ENCODE assay signal across 20 cellular contexts in genomic region chr10:13317474-13317873, GRCh38.
"Had no signal": no experiment of that assay in that cellular context is flagged by ENCODE, and none has a peak within 500 bp of the region (broad histone marks: within the 10 kb centered on the region; RNA-seq: fewer than 3 reads in every experiment).

No MANE protein-coding gene starts in this region.

- H3K36me3 ChIP-seq: uterus had no signal

- ATAC-seq: effector memory CD8-positive, alpha-beta T cell; stimulated activated naive B cell treated with anti-CD40 and anti-IgM and Interleukin-4, amounts not matched to agents 10 μg/mL and 1 μg/mL and 100 μg/mL, for 72 hours had no signal

- H3K4me3 ChIP-seq: hepatocyte, lower lobe of right lung, thyroid gland, uterus had no signal

- H3K4me1 Mint-ChIP-seq: stimulated activated naive B cell treated with anti-CD40 and anti-IgM and Interleukin-4, amounts not matched to agents 10 μg/mL and 1 μg/mL and 100 μg/mL, for 72 hours had no signal

- H3K9me3 Mint-ChIP-seq: dendritic cell treated with granulocyte-macrophage colony-stimulating factor and Interleukin-4, amounts not matched to agents 40 ng/mL and 50 ng/mL, for 4 days; effector memory CD8-positive, alpha-beta T cell; stimulated activated naive B cell treated with anti-CD40 and anti-IgM and Interleukin-4, amounts not matched to agents 10 μg/mL and 1 μg/mL and 100 μg/mL, for 72 hours had no signal

- H3K27ac Mint-ChIP-seq: dendritic cell treated with granulocyte-macrophage colony-stimulating factor and Interleukin-4, amounts not matched to agents 40 ng/mL and 50 ng/mL, for 4 days; stimulated activated naive B cell treated with anti-CD40 and anti-IgM and Interleukin-4, amounts not matched to agents 10 μg/mL and 1 μg/mL and 100 μg/mL, for 72 hours had no signal

- H3K4me3 Mint-ChIP-seq: dendritic cell treated with granulocyte-macrophage colony-stimulating factor and Interleukin-4, amounts not matched to agents 40 ng/mL and 50 ng/mL, for 4 days; effector memory CD8-positive, alpha-beta T cell; stimulated activated naive B cell treated with anti-CD40 and anti-IgM and Interleukin-4, amounts not matched to agents 10 μg/mL and 1 μg/mL and 100 μg/mL, for 72 hours had no signal

- H3K4me1 ChIP-seq: lower lobe of right lung, parathyroid adenoma, thyroid gland, uterus had no signal

- DNase-seq: activated CD4-positive, alpha-beta T cell treated with anti-CD3 and anti-CD28 coated beads, Interleukin-2, amount 50 U/mL, for 4 hours; activated CD4-positive, CD25-positive, alpha-beta regulatory T cell treated with anti-CD3 and anti-CD28 coated beads, Interleukin-2, amount 50 U/mL, for 72 hours; activated naive CD4-positive, alpha-beta T cell; activated T-cell treated with anti-CD3 and anti-CD28 coated beads for 4 hours; anterior cingulate cortex; cerebellar nuclear complex; effector memory CD8-positive, alpha-beta T cell; erythroblast; lower lobe of right lung; midbrain; stimulated activated CD4-positive, alpha-beta T cell treated with anti-CD3 and anti-CD28 coated beads, Interleukin-15, amount 100 ng/mL, for 24 hours; stimulated activated CD4-positive, alpha-beta T cell treated with anti-CD3 and anti-CD28 coated beads, Interleukin-4, amount 100 ng/mL, for 1 hour; stimulated activated naive B cell treated with anti-CD40 and anti-IgM and Interleukin-4, amounts not matched to agents 10 μg/mL and 1 μg/mL and 100 μg/mL, for 72 hours; T-helper 1 cell; T1000; thyroid gland had no signal

- H3K27me3 Mint-ChIP-seq: dendritic cell treated with granulocyte-macrophage colony-stimulating factor and Interleukin-4, amounts not matched to agents 40 ng/mL and 50 ng/mL, for 4 days; effector memory CD8-positive, alpha-beta T cell; stimulated activated naive B cell treated with anti-CD40 and anti-IgM and Interleukin-4, amounts not matched to agents 10 μg/mL and 1 μg/mL and 100 μg/mL, for 72 hours had no signal

- H3K9me3 ChIP-seq: lower lobe of right lung, thyroid gland, uterus had no signal

- H3K27ac ChIP-seq: hepatocyte, lower lobe of right lung, parathyroid adenoma, thyroid gland, uterus had no signal

- H3K27me3 ChIP-seq: hepatocyte, thyroid gland, uterus had no signal
